8 cellular contexts compared by ENCODE assay signal in the genomic region with DNA sequence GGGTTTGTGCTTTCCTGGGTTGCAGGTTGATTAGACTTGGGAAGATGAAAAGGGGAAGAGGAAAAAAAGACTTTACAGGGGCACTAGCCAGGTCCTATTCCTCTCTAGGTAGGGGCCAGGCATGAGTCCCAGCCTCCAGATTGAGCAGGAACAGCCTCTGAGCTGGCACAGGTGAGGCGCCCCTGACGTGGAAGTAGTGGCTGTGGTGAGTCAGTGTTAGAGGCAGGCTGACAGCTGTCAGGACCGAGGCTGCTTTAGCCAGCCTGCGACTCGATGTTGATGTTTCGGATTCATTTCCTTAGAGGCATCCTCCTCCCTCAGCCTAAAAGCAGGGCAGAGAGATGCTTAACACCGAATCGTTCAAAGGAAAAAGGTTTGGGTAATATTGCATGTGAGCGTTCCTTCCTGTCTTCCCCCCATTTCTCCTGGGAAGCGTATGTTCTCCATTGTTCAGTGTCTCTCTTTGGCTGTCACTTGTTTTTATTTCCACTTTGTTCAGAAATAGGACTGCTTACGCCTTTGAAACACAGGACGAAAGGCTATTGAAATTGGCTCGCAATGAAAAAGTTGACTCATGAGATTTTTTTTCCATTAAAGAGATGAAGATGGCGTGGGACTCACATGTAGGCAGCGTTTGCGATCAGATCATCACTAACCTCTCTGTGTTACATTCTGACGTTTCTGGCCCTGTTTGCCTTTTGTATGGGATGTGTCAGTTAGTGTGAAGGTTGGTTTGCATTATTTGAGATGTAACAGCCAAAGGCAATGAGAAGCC. TPM values are rescaled to one million over a fixed set of nuclear protein-coding genes. Genes with fewer than 3 reads are reported as not detected.
DNase-seq lines count a peak whose midpoint lies in the region; ATAC-seq and TF ChIP-seq lines count a peak whose summit lies in the region.

No MANE protein-coding gene starts in this region.

- H2BK5ac ChIP-seq in mesenchymal stem cell (ENCODE audit: low read depth, low read length, poor library complexity, severe bottlenecking): no peak overlapping the region

- peaks cover 11% of the 10 kb centered on the region for H3K79me1 ChIP-seq in mesenchymal stem cell (replicated peaks; ENCODE audit: low read length, poor library complexity, severe bottlenecking)

- no peak overlapping the region for H4K91ac ChIP-seq in mesenchymal stem cell (ENCODE audit: low read length)

- peaks cover 27% of the 10 kb centered on the region for H3K4me1 ChIP-seq in CD4-positive, CD25-positive, alpha-beta regulatory T cell (ENCODE audit: control insufficient read depth, insufficient read depth, low read length, poor library complexity, severe bottlenecking)
- peaks cover 19% of the 10 kb centered on the region for H3K4me1 ChIP-seq in mesenchymal stem cell (ENCODE audit: control insufficient read depth, insufficient read depth, low read depth, low read length)

- H3K9ac ChIP-seq in mesenchymal stem cell (ENCODE audit: low read length): peak overlapping the region; percentile 98

- no peak overlapping the region for H3K4ac ChIP-seq in mesenchymal stem cell (ENCODE audit: low read depth in 1 of 2, low read length in 2 of 2)

- DNase-seq in CD4-positive, CD25-positive, alpha-beta regulatory T cell: peak; percentile 55 to 83 (median 58)
- no peak for DNase-seq in HFF-Myc (ENCODE audit: extremely low read depth, low read depth)
- peak in 42 of 61 donors; percentile 4 to 84 (median 29) for DNase-seq in caudate nucleus (lab: John Stamatoyannopoulos, UW)
- peak; percentile 45 for DNase-seq in mesenchymal stem cell
- peak; percentile 55 to 74 for DNase-seq in stimulated activated CD8-positive, alpha-beta memory T cell treated with anti-CD3 and anti-CD28 coated beads, Interleukin-15, amount 100 ng/mL, for 48 hours (ENCODE audit: low read depth in 2 of 2)
- DNase-seq in GM10266 (ENCODE audit: extremely low spot score): no peak
- no peak for DNase-seq in hepatic stellate cell (ENCODE audit: low spot score)

- peaks cover 5% of the 10 kb centered on the region for H3K36me3 Mint-ChIP-seq in CD4-positive, CD25-positive, alpha-beta regulatory T cell

- no peak overlapping the region for H4K8ac ChIP-seq in mesenchymal stem cell (ENCODE audit: low read length)

- no peak overlapping the region for H2AFZ ChIP-seq in mesenchymal stem cell (ENCODE audit: low read depth, low read length)

- no peak overlapping the region for H2BK120ac ChIP-seq in mesenchymal stem cell (ENCODE audit: low read depth, low read length)

- no peaks in the 10 kb centered on the region for H3K9me3 ChIP-seq in CD4-positive, CD25-positive, alpha-beta regulatory T cell (ENCODE audit: control insufficient read depth in 2 of 2, low read length in 2 of 2)
- no peaks in the 10 kb centered on the region for H3K9me3 ChIP-seq in mesenchymal stem cell (ENCODE audit: control insufficient read depth, low read length)

- peak; percentile 79 to 85 for ATAC-seq in CD4-positive, CD25-positive, alpha-beta regulatory T cell (ENCODE audit: low read depth in 2 of 2)
- ATAC-seq in activated CD4-positive, CD25-positive, alpha-beta regulatory T cell treated with anti-CD3 and anti-CD28 coated beads, Interleukin-2, amount 50 U/mL, for 24 hours: peak; percentile 87 to 89

- peak overlapping the region; percentile 93 to 97 (median 96) for H3K4me3 Mint-ChIP-seq in CD4-positive, CD25-positive, alpha-beta regulatory T cell

- H3K18ac ChIP-seq in mesenchymal stem cell (ENCODE audit: low read depth in 1 of 2, low read length in 2 of 2): no peak overlapping the region

- no peak overlapping the region for H3K14ac ChIP-seq in mesenchymal stem cell (ENCODE audit: low read length in 2 of 2)

- H3K27ac ChIP-seq in CD4-positive, CD25-positive, alpha-beta regulatory T cell (ENCODE audit: insufficient read depth, low read length, poor library complexity, severe bottlenecking): peak overlapping the region; percentile 43
- H3K27ac ChIP-seq in caudate nucleus (ENCODE audit: low read depth, low read length): peak overlapping the region; percentile 25
- no peak overlapping the region for H3K27ac ChIP-seq in mesenchymal stem cell (ENCODE audit: low read length, poor library complexity, severe bottlenecking)

- WGBS in mesenchymal stem cell: 62% methylated on average over 13 of the region's 17 CpGs

- peaks cover 5% of the 10 kb centered on the region for H3K27me3 Mint-ChIP-seq in CD4-positive, CD25-positive, alpha-beta regulatory T cell

- no peak overlapping the region for H3K23ac ChIP-seq in mesenchymal stem cell (ENCODE audit: low read length in 2 of 2)

- TF ChIP-seq CTCF in HFF-Myc (IDR thresholded peaks at IDR 0.05; ENCODE audit: low read depth, low read length, missing control alignments): no peak
- TF ChIP-seq CTCF in GM10266 (IDR thresholded peaks at IDR 0.05; ENCODE audit: control insufficient read depth, insufficient read depth, low read depth, missing control alignments): no peak

- H3K9me3 Mint-ChIP-seq in CD4-positive, CD25-positive, alpha-beta regulatory T cell: no peaks in the 10 kb centered on the region

- H3K27ac Mint-ChIP-seq in CD4-positive, CD25-positive, alpha-beta regulatory T cell: peak overlapping the region; percentile 88 to 94 (median 91)

- H2AK5ac ChIP-seq in mesenchymal stem cell (ENCODE audit: low read length, severe bottlenecking): no peak overlapping the region

- peak overlapping the region; percentile 81 for H3K4me3 ChIP-seq in CD4-positive, CD25-positive, alpha-beta regulatory T cell (ENCODE audit: low read depth, low read length)
- H3K4me3 ChIP-seq in HFF-Myc (replicated peaks; ENCODE audit: low read depth, low read length) (peak overlapping the region; percentile 58), mesenchymal stem cell (ENCODE audit: insufficient read depth in 1 of 2, low read depth in 1 of 2, low read length in 2 of 2) (peak overlapping the region in 1 of 2 experiments; percentile 92)

- H3K4me1 Mint-ChIP-seq in CD4-positive, CD25-positive, alpha-beta regulatory T cell: peaks cover 8 to 34% (median 21%) of the 10 kb centered on the region in 4 donors

- no peak overlapping the region for H2BK15ac ChIP-seq in mesenchymal stem cell (ENCODE audit: low read depth, poor library complexity, severe bottlenecking)

- peak overlapping the region; percentile 90 for H3K4me2 ChIP-seq in mesenchymal stem cell (ENCODE audit: low read length, poor library complexity, severe bottlenecking)

- H3K27me3 ChIP-seq in CD4-positive, CD25-positive, alpha-beta regulatory T cell (ENCODE audit: control insufficient read depth, insufficient read depth, low read length): no peaks in the 10 kb centered on the region
- H3K27me3 ChIP-seq in mesenchymal stem cell (ENCODE audit: control insufficient read depth in 1 of 2, insufficient read depth in 1 of 2, low read length in 2 of 2): no peaks in the 10 kb centered on the region

- H2BK12ac ChIP-seq in mesenchymal stem cell (ENCODE audit: low read length in 2 of 2): no peak overlapping the region

- no peaks in the 10 kb centered on the region for H3K36me3 ChIP-seq in CD4-positive, CD25-positive, alpha-beta regulatory T cell (ENCODE audit: control insufficient read depth, insufficient read depth, low read length)
- H3K36me3 ChIP-seq in mesenchymal stem cell (ENCODE audit: control insufficient read depth in 1 of 2, insufficient read depth in 2 of 2, low read depth in 1 of 2, low read length in 2 of 2): peaks cover 7 to 16% of the 10 kb centered on the region in 2 experiments

RNA-seq across cellular contexts. Expression of gene KIAA0513, which starts 1.2 kb away (rescaled TPM):
- total RNA-seq in CD4-positive, CD25-positive, alpha-beta regulatory T cell: 7.5 TPM
- 1 to 10 TPM; 1.5 to 3.9 (median 3.3) TPM for polyA plus RNA-seq in CD4-positive, CD25-positive, alpha-beta regulatory T cell
- 8.5 TPM for polyA plus RNA-seq in mesenchymal stem cell (2013, experiment 1 of 2)
- 8.0 TPM for polyA plus RNA-seq in mesenchymal stem cell (2013, experiment 2 of 2)

RNA-seq across cellular contexts. Expression of gene ZDHHC7, which starts 17.5 kb away (rescaled TPM):
- total RNA-seq in CD4-positive, CD25-positive, alpha-beta regulatory T cell: 42.6 TPM
- 10 to 100 TPM; 26.0 to 38.9 (median 37.1) TPM for polyA plus RNA-seq in CD4-positive, CD25-positive, alpha-beta regulatory T cell
- polyA plus RNA-seq in mesenchymal stem cell (2013, experiment 1 of 2): 64.9 TPM
- polyA plus RNA-seq in mesenchymal stem cell (2013, experiment 2 of 2): 65.2 TPM

Comparison
In these comparisons a context has a peak if more than half of its experiments do, and no peak if none do; other contexts are left out.
1. DNase-seq: peak in CD4-positive, CD25-positive, alpha-beta regulatory T cell (3 of 3), caudate nucleus (42 of 61), mesenchymal stem cell (single experiment) and stimulated activated CD8-positive, alpha-beta memory T cell treated with anti-CD3 and anti-CD28 coated beads, Interleukin-15, amount 100 ng/mL, for 48 hours (2 of 2); none in HFF-Myc (single experiment), GM10266 (single experiment) and hepatic stellate cell (single experiment).